In genomic region chr5:143231973-143232812, GRCh38 we compare ENCODE assay signal across 13 cellular contexts.
DNase-seq lines count a peak whose midpoint lies in the region; ATAC-seq and TF ChIP-seq lines count a peak whose summit lies in the region.
"Had no signal": no experiment of that assay in that cellular context is flagged by ENCODE, and none has a peak within 500 bp of the region (broad histone marks: within the 10 kb centered on the region; RNA-seq: fewer than 3 reads in every experiment).

No MANE protein-coding gene starts in this region.

- no peaks in the 10 kb centered on the region for H3K27me3 ChIP-seq in KMS-11 (ENCODE audit: insufficient read depth, low read depth)
- H3K27me3 ChIP-seq in trophoblast cell (ENCODE audit: insufficient read depth, low read length) = no peaks in the 10 kb centered on the region
- H3K27me3 ChIP-seq: BLaER1 treated with 17β-estradiol and CSF1 and Interleukin-3, amounts not matched to agents 10 nM and 100 nM had no signal

- H3K4me3 Mint-ChIP-seq in T-helper 17 cell = no peak overlapping the region
- H3K4me3 Mint-ChIP-seq: stimulated activated memory B cell treated with anti-CD40 and anti-IgM and Interleukin-4, amounts not matched to agents 10 μg/mL and 1 μg/mL and 100 μg/mL, for 72 hours had no signal

- H2BK12ac ChIP-seq in trophoblast cell (ENCODE audit: low read length) = no peak overlapping the region

- H3K4me3 ChIP-seq in KMS-11 (IDR thresholded peaks at IDR 0.05; ENCODE audit: insufficient read depth, low read depth, low read length) (no peak overlapping the region), trophoblast cell (ENCODE audit: low read depth, low read length) (no peak overlapping the region)
- H3K4me3 ChIP-seq: BLaER1 treated with 17β-estradiol and CSF1 and Interleukin-3, amounts not matched to agents 10 nM and 100 nM had no signal

- H3K79me2 ChIP-seq in KMS-11 (ENCODE audit: insufficient read depth, low read depth) = no peaks in the 10 kb centered on the region
- no peaks in the 10 kb centered on the region for H3K79me2 ChIP-seq in trophoblast cell (ENCODE audit: control insufficient read depth, insufficient read depth, low read length, poor library complexity)

- H3K4me2 ChIP-seq in KMS-11 = peak overlapping the region; percentile 98
- no peak overlapping the region for H3K4me2 ChIP-seq in trophoblast cell (ENCODE audit: low read length)

- DNase-seq in trophoblast cell (no peak), EL (no peak), T-helper 17 cell (no peak), HK-2 (ENCODE audit: unreplicated experiment) (no peak)
- DNase-seq: activated gamma-delta T cell treated with Interleukin-2 at 50 U/mL for 16 hours, mesendoderm, NCI-H1048, NCI-H2171 treated with DMSO at 0.1 percent for 48 hours had no signal

- ATAC-seq in GM19025 (IDR thresholded peaks at IDR 0.05; ENCODE audit: low read depth, unreplicated experiment) (peak; percentile 31), HG02759 (IDR thresholded peaks at IDR 0.05; ENCODE audit: unreplicated experiment) (peak; percentile 39), T-helper 17 cell (no peak)
- ATAC-seq: stimulated activated memory B cell treated with anti-CD40 and anti-IgM and Interleukin-4, amounts not matched to agents 10 μg/mL and 1 μg/mL and 100 μg/mL, for 72 hours had no signal

- no peaks in the 10 kb centered on the region for H3K79me1 ChIP-seq in trophoblast cell (ENCODE audit: low read length)

- no peak overlapping the region for H3K14ac ChIP-seq in trophoblast cell (ENCODE audit: low read length)

- H3K4me1 ChIP-seq in KMS-11 (ENCODE audit: low read depth, poor library complexity, severe bottlenecking) = peaks cover 58% of the 10 kb centered on the region
- no peaks in the 10 kb centered on the region for H3K4me1 ChIP-seq in trophoblast cell (ENCODE audit: control insufficient read depth in 1 of 2, insufficient read depth in 2 of 2, low read length in 2 of 2)

- no peak overlapping the region for H3K4ac ChIP-seq in trophoblast cell (ENCODE audit: low read depth, low read length)

- H3K36me3 Mint-ChIP-seq in T-helper 17 cell (ENCODE audit: low read depth) = no peaks in the 10 kb centered on the region
- H3K36me3 Mint-ChIP-seq: stimulated activated memory B cell treated with anti-CD40 and anti-IgM and Interleukin-4, amounts not matched to agents 10 μg/mL and 1 μg/mL and 100 μg/mL, for 72 hours had no signal

- H3K9ac ChIP-seq in KMS-11 (no peak overlapping the region), trophoblast cell (ENCODE audit: low read length) (no peak overlapping the region)
- H3K9ac ChIP-seq: BLaER1 treated with 17β-estradiol and CSF1 and Interleukin-3, amounts not matched to agents 10 nM and 100 nM had no signal

- no peaks in the 10 kb centered on the region for H3K27me3 Mint-ChIP-seq in T-helper 17 cell

- no peak overlapping the region for H4K8ac ChIP-seq in trophoblast cell (ENCODE audit: low read depth, low read length)

- H3K23ac ChIP-seq in trophoblast cell (ENCODE audit: low read length) = peak overlapping the region; percentile 73

- TF ChIP-seq CTCF in KMS-11 (conservative IDR thresholded peaks at IDR 0.05; ENCODE audit: low read depth, low read length) = no peak

- H3K36me3 ChIP-seq in KMS-11 (ENCODE audit: insufficient read depth) (no peaks in the 10 kb centered on the region), trophoblast cell (ENCODE audit: control insufficient read depth in 1 of 2, insufficient read depth in 2 of 2, low read length in 2 of 2) (no peaks in the 10 kb centered on the region)
- H3K36me3 ChIP-seq: BLaER1 treated with 17β-estradiol and CSF1 and Interleukin-3, amounts not matched to agents 10 nM and 100 nM had no signal

- H2AK5ac ChIP-seq in trophoblast cell (ENCODE audit: low read length) = no peak overlapping the region

- H4K91ac ChIP-seq in trophoblast cell (ENCODE audit: low read depth, low read length) = no peak overlapping the region

- H4K12ac ChIP-seq in trophoblast cell (ENCODE audit: low read depth, low read length) = no peak overlapping the region

- H3K27ac Mint-ChIP-seq in T-helper 17 cell = no peak overlapping the region
- H3K27ac Mint-ChIP-seq: stimulated activated memory B cell treated with anti-CD40 and anti-IgM and Interleukin-4, amounts not matched to agents 10 μg/mL and 1 μg/mL and 100 μg/mL, for 72 hours had no signal

- H3K4me1 Mint-ChIP-seq in T-helper 17 cell = peaks cover 18% of the 10 kb centered on the region

- no peak overlapping the region for H3K18ac ChIP-seq in trophoblast cell (ENCODE audit: low read length)

- WGBS in trophoblast cell (ENCODE audit: extremely low coverage, insufficient coverage, insufficient read length) = no CpG with 5 or more reads among the region's 7 CpGs

- no peak overlapping the region for H2BK5ac ChIP-seq in trophoblast cell (ENCODE audit: low read depth, low read length, poor library complexity)

- no peaks in the 10 kb centered on the region for H4K20me1 ChIP-seq in KMS-11 (ENCODE audit: insufficient read depth)

- H2AFZ ChIP-seq in KMS-11 (ENCODE audit: low read depth) = no peak overlapping the region
- H2AFZ ChIP-seq in trophoblast cell (ENCODE audit: insufficient read depth, low read length, poor library complexity) = no peak overlapping the region

- H3K9me3 ChIP-seq in trophoblast cell (ENCODE audit: insufficient read depth, low read depth, low read length) (no peaks in the 10 kb centered on the region), T-helper 17 cell (ENCODE audit: control insufficient read depth, low read length, poor library complexity, severe bottlenecking) (no peaks in the 10 kb centered on the region)

- H2BK120ac ChIP-seq in trophoblast cell (ENCODE audit: insufficient read depth, low read length, poor library complexity) = no peak overlapping the region

- H3K27ac ChIP-seq in KMS-11 = peak overlapping the region; percentile 97
- no peak overlapping the region for H3K27ac ChIP-seq in trophoblast cell (ENCODE audit: low read depth, low read length)
- H3K27ac ChIP-seq: BLaER1 treated with 17β-estradiol and CSF1 and Interleukin-3, amounts not matched to agents 10 nM and 100 nM had no signal
